In the genomic region with DNA sequence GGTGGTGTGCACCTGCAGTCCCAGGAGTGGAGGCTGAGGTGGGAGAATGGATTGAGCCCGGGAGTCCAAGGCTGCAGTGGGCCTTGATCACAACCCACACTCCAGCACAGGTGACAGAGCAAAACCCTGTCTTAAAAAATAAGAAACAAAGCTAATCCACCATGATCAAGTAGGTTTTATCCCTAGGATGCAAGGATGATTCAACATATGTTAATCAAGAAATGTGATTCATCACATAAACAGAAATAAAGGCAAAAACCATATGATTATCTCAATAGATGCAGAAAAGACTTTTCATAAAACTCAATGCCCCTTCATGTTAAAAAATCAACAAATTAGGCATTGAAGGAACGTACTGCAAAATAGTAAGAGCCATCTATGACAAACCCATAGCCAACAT, we compare ENCODE assay signal across 3 cellular contexts.
A peak's percentile ranks its signal among the peaks of the same experiment; 100 is the strongest.
TF ChIP-seq lines count a peak whose summit lies in the region.

No MANE protein-coding gene starts in this region.

TF ChIP-seq in SK-N-SH, 30 proteins besides CTCF, POLR2A, EP300 and RAD21:
- TF ChIP-seq FOSL2 (IDR thresholded peaks at IDR 0.05; ENCODE audit: borderline replicate concordance, low read depth) = peak; percentile 40; the same call in 1 of the 2 replicates
- no peak for TF ChIP-seq FOXM1 (IDR thresholded peaks at IDR 0.05; ENCODE audit: low read depth)

TF ChIP-seq in SK-N-SH treated with all-trans-retinoic acid at 6 μM for 48 hours, 23 proteins besides CTCF, POLR2A, EP300 and RAD21:
- TF ChIP-seq ZC3H10 (CRISPR knock-in tag; IDR thresholded peaks at IDR 0.05) (no peak), TCF4 (CRISPR knock-in tag; IDR thresholded peaks at IDR 0.05; ENCODE audit: borderline replicate concordance) (no peak), ZFP3 (CRISPR knock-in tag; IDR thresholded peaks at IDR 0.05) (no peak), PPARA (CRISPR knock-in tag; IDR thresholded peaks at IDR 0.05; ENCODE audit: borderline replicate concordance) (no peak), BACH2 (CRISPR knock-in tag; IDR thresholded peaks at IDR 0.05; ENCODE audit: borderline replicate concordance) (no peak), ZNF565 (CRISPR knock-in tag; conservative IDR thresholded peaks at IDR 0.05; ENCODE audit: low read depth) (no peak), ZFP30 (CRISPR knock-in tag; IDR thresholded peaks at IDR 0.05) (no peak), ZNF8 (CRISPR knock-in tag; IDR thresholded peaks at IDR 0.05) (no peak), TOX (CRISPR knock-in tag; IDR thresholded peaks at IDR 0.05; ENCODE audit: borderline replicate concordance) (no peak), ESRRG (CRISPR knock-in tag; IDR thresholded peaks at IDR 0.05) (no peak), GLIS3 (CRISPR knock-in tag; IDR thresholded peaks at IDR 0.05) (no peak), SNAI2 (CRISPR knock-in tag; IDR thresholded peaks at IDR 0.05) (no peak), ARNTL (CRISPR knock-in tag; IDR thresholded peaks at IDR 0.05; ENCODE audit: borderline replicate concordance, low read depth) (no peak), RARB (CRISPR knock-in tag; IDR thresholded peaks at IDR 0.05) (no peak), ISL1 (CRISPR knock-in tag; IDR thresholded peaks at IDR 0.05) (no peak), ZNF70 (CRISPR knock-in tag; IDR thresholded peaks at IDR 0.05) (no peak), OSR1 (CRISPR knock-in tag; IDR thresholded peaks at IDR 0.05) (no peak)
- TF ChIP-seq, protein P1, sequence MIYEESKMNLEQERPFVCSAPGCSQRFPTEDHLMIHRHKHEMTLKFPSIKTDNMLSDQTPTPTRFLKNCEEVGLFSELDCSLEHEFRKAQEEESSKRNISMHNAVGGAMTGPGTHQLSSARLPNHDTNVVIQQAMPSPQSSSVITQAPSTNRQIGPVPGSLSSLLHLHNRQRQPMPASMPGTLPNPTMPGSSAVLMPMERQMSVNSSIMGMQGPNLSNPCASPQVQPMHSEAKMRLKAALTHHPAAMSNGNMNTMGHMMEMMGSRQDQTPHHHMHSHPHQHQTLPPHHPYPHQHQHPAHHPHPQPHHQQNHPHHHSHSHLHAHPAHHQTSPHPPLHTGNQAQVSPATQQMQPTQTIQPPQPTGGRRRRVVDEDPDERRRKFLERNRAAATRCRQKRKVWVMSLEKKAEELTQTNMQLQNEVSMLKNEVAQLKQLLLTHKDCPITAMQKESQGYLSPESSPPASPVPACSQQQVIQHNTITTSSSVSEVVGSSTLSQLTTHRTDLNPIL (CRISPR knock-in tag; IDR thresholded peaks at IDR 0.05; ENCODE audit: low read depth) = no peak
- TF ChIP-seq, protein P2, sequence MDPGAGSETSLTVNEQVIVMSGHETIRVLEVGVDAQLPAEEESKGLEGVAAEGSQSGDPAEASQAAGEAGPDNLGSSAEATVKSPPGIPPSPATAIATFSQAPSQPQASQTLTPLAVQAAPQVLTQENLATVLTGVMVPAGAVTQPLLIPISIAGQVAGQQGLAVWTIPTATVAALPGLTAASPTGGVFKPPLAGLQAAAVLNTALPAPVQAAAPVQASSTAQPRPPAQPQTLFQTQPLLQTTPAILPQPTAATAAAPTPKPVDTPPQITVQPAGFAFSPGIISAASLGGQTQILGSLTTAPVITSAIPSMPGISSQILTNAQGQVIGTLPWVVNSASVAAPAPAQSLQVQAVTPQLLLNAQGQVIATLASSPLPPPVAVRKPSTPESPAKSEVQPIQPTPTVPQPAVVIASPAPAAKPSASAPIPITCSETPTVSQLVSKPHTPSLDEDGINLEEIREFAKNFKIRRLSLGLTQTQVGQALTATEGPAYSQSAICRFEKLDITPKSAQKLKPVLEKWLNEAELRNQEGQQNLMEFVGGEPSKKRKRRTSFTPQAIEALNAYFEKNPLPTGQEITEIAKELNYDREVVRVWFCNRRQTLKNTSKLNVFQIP (CRISPR knock-in tag; IDR thresholded peaks at IDR 0.05; ENCODE audit: borderline replicate concordance, low read depth) = no peak
- TF ChIP-seq, protein P3, sequence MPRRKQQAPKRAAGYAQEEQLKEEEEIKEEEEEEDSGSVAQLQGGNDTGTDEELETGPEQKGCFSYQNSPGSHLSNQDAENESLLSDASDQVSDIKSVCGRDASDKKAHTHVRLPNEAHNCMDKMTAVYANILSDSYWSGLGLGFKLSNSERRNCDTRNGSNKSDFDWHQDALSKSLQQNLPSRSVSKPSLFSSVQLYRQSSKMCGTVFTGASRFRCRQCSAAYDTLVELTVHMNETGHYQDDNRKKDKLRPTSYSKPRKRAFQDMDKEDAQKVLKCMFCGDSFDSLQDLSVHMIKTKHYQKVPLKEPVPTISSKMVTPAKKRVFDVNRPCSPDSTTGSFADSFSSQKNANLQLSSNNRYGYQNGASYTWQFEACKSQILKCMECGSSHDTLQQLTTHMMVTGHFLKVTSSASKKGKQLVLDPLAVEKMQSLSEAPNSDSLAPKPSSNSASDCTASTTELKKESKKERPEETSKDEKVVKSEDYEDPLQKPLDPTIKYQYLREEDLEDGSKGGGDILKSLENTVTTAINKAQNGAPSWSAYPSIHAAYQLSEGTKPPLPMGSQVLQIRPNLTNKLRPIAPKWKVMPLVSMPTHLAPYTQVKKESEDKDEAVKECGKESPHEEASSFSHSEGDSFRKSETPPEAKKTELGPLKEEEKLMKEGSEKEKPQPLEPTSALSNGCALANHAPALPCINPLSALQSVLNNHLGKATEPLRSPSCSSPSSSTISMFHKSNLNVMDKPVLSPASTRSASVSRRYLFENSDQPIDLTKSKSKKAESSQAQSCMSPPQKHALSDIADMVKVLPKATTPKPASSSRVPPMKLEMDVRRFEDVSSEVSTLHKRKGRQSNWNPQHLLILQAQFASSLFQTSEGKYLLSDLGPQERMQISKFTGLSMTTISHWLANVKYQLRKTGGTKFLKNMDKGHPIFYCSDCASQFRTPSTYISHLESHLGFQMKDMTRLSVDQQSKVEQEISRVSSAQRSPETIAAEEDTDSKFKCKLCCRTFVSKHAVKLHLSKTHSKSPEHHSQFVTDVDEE (CRISPR knock-in tag; IDR thresholded peaks at IDR 0.05) = no peak
TF ChIP-seq in SK-N-SH treated with all-trans-retinoic acid at 6 μM for 48 hours: peak in this region for 0.

TF ChIP-seq in H1, 55 proteins besides CTCF, POLR2A, EP300 and RAD21:
- TF ChIP-seq, protein P4, sequence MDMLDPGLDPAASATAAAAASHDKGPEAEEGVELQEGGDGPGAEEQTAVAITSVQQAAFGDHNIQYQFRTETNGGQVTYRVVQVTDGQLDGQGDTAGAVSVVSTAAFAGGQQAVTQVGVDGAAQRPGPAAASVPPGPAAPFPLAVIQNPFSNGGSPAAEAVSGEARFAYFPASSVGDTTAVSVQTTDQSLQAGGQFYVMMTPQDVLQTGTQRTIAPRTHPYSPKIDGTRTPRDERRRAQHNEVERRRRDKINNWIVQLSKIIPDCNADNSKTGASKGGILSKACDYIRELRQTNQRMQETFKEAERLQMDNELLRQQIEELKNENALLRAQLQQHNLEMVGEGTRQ (IDR thresholded peaks at IDR 0.05; ENCODE audit: low read length) = no peak
- TF ChIP-seq CHD1 (IDR thresholded peaks at IDR 0.05; ENCODE audit: low read depth, low read length) (no peak), RNF2 (IDR thresholded peaks at IDR 0.05; ENCODE audit: borderline replicate concordance, low read depth, low read length, missing control alignments, poor library complexity, severe bottlenecking) (no peak), POLR2AphosphoS5 (IDR thresholded peaks at IDR 0.05; ENCODE audit: low read depth, low read length) (no peak), KDM4A (IDR thresholded peaks at IDR 0.05; ENCODE audit: low read depth, low read length, severe bottlenecking) (no peak), BACH1 (IDR thresholded peaks at IDR 0.05; ENCODE audit: low read length) (no peak), HDAC6 (IDR thresholded peaks at IDR 0.05; ENCODE audit: low read depth, low read length) (no peak)
- TF ChIP-seq, protein P5, sequence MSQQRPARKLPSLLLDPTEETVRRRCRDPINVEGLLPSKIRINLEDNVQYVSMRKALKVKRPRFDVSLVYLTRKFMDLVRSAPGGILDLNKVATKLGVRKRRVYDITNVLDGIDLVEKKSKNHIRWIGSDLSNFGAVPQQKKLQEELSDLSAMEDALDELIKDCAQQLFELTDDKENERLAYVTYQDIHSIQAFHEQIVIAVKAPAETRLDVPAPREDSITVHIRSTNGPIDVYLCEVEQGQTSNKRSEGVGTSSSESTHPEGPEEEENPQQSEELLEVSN (IDR thresholded peaks at IDR 0.05) = no peak
